In genomic region chr12:67441736-67442346, GRCh38 we compare ENCODE assay signal across 8 cellular contexts.
DNase-seq lines count a peak whose midpoint lies in the region; ATAC-seq and TF ChIP-seq lines count a peak whose summit lies in the region.

No MANE protein-coding gene starts in this region.

- ATAC-seq in GM21515 (IDR thresholded peaks at IDR 0.05; ENCODE audit: unreplicated experiment) (peak; percentile 92), Panc1 (peak; percentile 98)

- H3K4me3 ChIP-seq in Panc1 (ENCODE audit: low read depth in 2 of 2, low read length in 2 of 2): no peak overlapping the region
- no peak overlapping the region for H3K4me3 ChIP-seq in fibroblast of pulmonary artery (replicated peaks; ENCODE audit: low read depth, low read length)

- peaks cover 2% of the 10 kb centered on the region for H3K27me3 Mint-ChIP-seq in IgD-negative memory B cell
- H3K27me3 Mint-ChIP-seq in activated T-helper 1 cell treated with anti-CD3 and anti-CD28 coated beads, Interleukin-12 subunit alpha, Interleukin-12 subunit beta, Interleukin-2, Interleukin-4 antibody, amounts not matched to agents 30 ng/mL and 10 ng/mL and 1 ng/mL, durations not matched to agents 14 hours and 24 hours and 36 hours (ENCODE audit: insufficient read depth): peaks cover 7% of the 10 kb centered on the region
- H3K27me3 Mint-ChIP-seq in neural crest cell (ENCODE audit: low read depth): no peaks in the 10 kb centered on the region

- TF ChIP-seq CTCF in Panc1 (IDR thresholded peaks at IDR 0.05) (peak; percentile 89), fibroblast of pulmonary artery (IDR thresholded peaks at IDR 0.05; ENCODE audit: low read length, missing control alignments) (peak; percentile 88), neural crest cell (conservative IDR thresholded peaks at IDR 0.05) (peak; percentile 85)

- DNase-seq in DMS 273 (lab: John Stamatoyannopoulos, UW; ENCODE audit: unreplicated experiment): peak; percentile 91
- DNase-seq in Panc1 (ENCODE audit: low read depth, low spot score): peak; percentile 24
- DNase-seq in activated T-helper 1 cell treated with anti-CD3 and anti-CD28 coated beads, Interleukin-12 subunit alpha, Interleukin-12 subunit beta, Interleukin-2, Interleukin-4 antibody, amounts not matched to agents 30 ng/mL and 10 ng/mL and 1 ng/mL, durations not matched to agents 14 hours and 24 hours and 36 hours (ENCODE audit: low spot score): peak; percentile 61
- peak; percentile 83 for DNase-seq in fibroblast of pulmonary artery (ENCODE audit: low read depth)
- DNase-seq in neural crest cell (ENCODE audit: low read depth, low spot score): peak; percentile 86
- DNase-seq in stromal cell of bone marrow (ENCODE audit: low read depth): peak; percentile 72

- intact Hi-C loops in Panc1 (cut with micrococcal nuclease; ENCODE audit: unreplicated experiment): loop anchor here (5.0 kb wide), 1 partner anchor 85 kb away; no protein-coding TSS in a partner anchor
- intact Hi-C loops in activated T-helper 1 cell treated with anti-CD3 and anti-CD28 coated beads, Interleukin-12 subunit alpha, Interleukin-12 subunit beta, Interleukin-2, Interleukin-4 antibody, amounts not matched to agents 30 ng/mL and 10 ng/mL and 1 ng/mL, durations not matched to agents 14 hours and 24 hours and 36 hours (cut with micrococcal nuclease): loop anchor here (1.0 to 2.0 kb wide), 3 partner anchors 86 to 501 kb away; no protein-coding TSS in a partner anchor

- H3K4me1 Mint-ChIP-seq in IgD-negative memory B cell (peaks cover 5 to 9% (median 9%) of the 10 kb centered on the region in 3 donors), neural crest cell (peaks cover 9% of the 10 kb centered on the region)
- peaks cover 15% of the 10 kb centered on the region for H3K4me1 Mint-ChIP-seq in activated T-helper 1 cell treated with anti-CD3 and anti-CD28 coated beads, Interleukin-12 subunit alpha, Interleukin-12 subunit beta, Interleukin-2, Interleukin-4 antibody, amounts not matched to agents 30 ng/mL and 10 ng/mL and 1 ng/mL, durations not matched to agents 14 hours and 24 hours and 36 hours (ENCODE audit: low read depth)

- no peaks in the 10 kb centered on the region for H3K9me3 ChIP-seq in Panc1 (ENCODE audit: control insufficient read depth, insufficient read depth, low read depth, low read length)

- in situ Hi-C loops in Panc1 (cut with HindIII; ENCODE audit: low pct_unique_long_range_greater_than_20kb, low sequenced_read_pairs): no loop called here

- no peaks in the 10 kb centered on the region for H3K4me1 ChIP-seq in Panc1 (ENCODE audit: control insufficient read depth, insufficient read depth, low read length)

- POLR2A ChIA-PET in Panc1 (lab: Charles Lee): no interaction called here

- CTCF ChIA-PET in Panc1 (lab: Charles Lee): no interaction called here

- H3K27ac ChIP-seq in Panc1 (ENCODE audit: low read length): no peak overlapping the region

- H3K9me3 Mint-ChIP-seq in IgD-negative memory B cell (peaks cover 0 to 2% (median 0%) of the 10 kb centered on the region in 3 donors), neural crest cell (peaks cover 10% of the 10 kb centered on the region)
- H3K9me3 Mint-ChIP-seq in activated T-helper 1 cell treated with anti-CD3 and anti-CD28 coated beads, Interleukin-12 subunit alpha, Interleukin-12 subunit beta, Interleukin-2, Interleukin-4 antibody, amounts not matched to agents 30 ng/mL and 10 ng/mL and 1 ng/mL, durations not matched to agents 14 hours and 24 hours and 36 hours: no peaks in the 10 kb centered on the region

- no TSS peak for BruUV-seq in Panc1 (replicated peaks; lab: Mats Ljungman, UMichigan)

- H3K36me3 ChIP-seq in Panc1 (ENCODE audit: control insufficient read depth, insufficient read depth, low read length): no peaks in the 10 kb centered on the region

- H3K4me3 Mint-ChIP-seq in IgD-negative memory B cell: peak overlapping the region in 3 of 4 donors; percentile 30 to 53 (median 46)
- H3K4me3 Mint-ChIP-seq in activated T-helper 1 cell treated with anti-CD3 and anti-CD28 coated beads, Interleukin-12 subunit alpha, Interleukin-12 subunit beta, Interleukin-2, Interleukin-4 antibody, amounts not matched to agents 30 ng/mL and 10 ng/mL and 1 ng/mL, durations not matched to agents 14 hours and 24 hours and 36 hours: no peak overlapping the region
- no peak overlapping the region for H3K4me3 Mint-ChIP-seq in neural crest cell

- no peaks in the 10 kb centered on the region for H3K27me3 ChIP-seq in Panc1 (ENCODE audit: control insufficient read depth, insufficient read depth, low read length)

- peaks cover 3% of the 10 kb centered on the region for H3K36me3 Mint-ChIP-seq in IgD-negative memory B cell
- H3K36me3 Mint-ChIP-seq in activated T-helper 1 cell treated with anti-CD3 and anti-CD28 coated beads, Interleukin-12 subunit alpha, Interleukin-12 subunit beta, Interleukin-2, Interleukin-4 antibody, amounts not matched to agents 30 ng/mL and 10 ng/mL and 1 ng/mL, durations not matched to agents 14 hours and 24 hours and 36 hours (ENCODE audit: low read depth): peaks cover 3% of the 10 kb centered on the region
- no peaks in the 10 kb centered on the region for H3K36me3 Mint-ChIP-seq in neural crest cell (ENCODE audit: low read depth)

- peak overlapping the region in 2 of 3 donors; percentile 28 to 29 for H3K27ac Mint-ChIP-seq in IgD-negative memory B cell
- no peak overlapping the region for H3K27ac Mint-ChIP-seq in activated T-helper 1 cell treated with anti-CD3 and anti-CD28 coated beads, Interleukin-12 subunit alpha, Interleukin-12 subunit beta, Interleukin-2, Interleukin-4 antibody, amounts not matched to agents 30 ng/mL and 10 ng/mL and 1 ng/mL, durations not matched to agents 14 hours and 24 hours and 36 hours
- peak overlapping the region; percentile 51 for H3K27ac Mint-ChIP-seq in neural crest cell (ENCODE audit: unreplicated experiment)

Comparison
In these comparisons a context has a peak if more than half of its experiments do, and no peak if none do; other contexts are left out.
1. DNase-seq: peak in every context shown above with its lines; median percentile 91 in DMS 273; 86 in neural crest cell; 83 in fibroblast of pulmonary artery; 72 in stromal cell of bone marrow; 61 in activated T-helper 1 cell treated with anti-CD3 and anti-CD28 coated beads, Interleukin-12 subunit alpha, Interleukin-12 subunit beta, Interleukin-2, Interleukin-4 antibody, amounts not matched to agents 30 ng/mL and 10 ng/mL and 1 ng/mL, durations not matched to agents 14 hours and 24 hours and 36 hours; 24 in Panc1.
2. H3K4me3 Mint-ChIP-seq: peak in IgD-negative memory B cell (3 of 4); none in activated T-helper 1 cell treated with anti-CD3 and anti-CD28 coated beads, Interleukin-12 subunit alpha, Interleukin-12 subunit beta, Interleukin-2, Interleukin-4 antibody, amounts not matched to agents 30 ng/mL and 10 ng/mL and 1 ng/mL, durations not matched to agents 14 hours and 24 hours and 36 hours (single experiment) and neural crest cell (single experiment).
3. Peak in every context shown above with its lines, with median percentiles within 50 percentile points of each other: CTCF ChIP-seq.